ENCODE assay signal across 8 cellular contexts in genomic region chr10:70355234-70356021, GRCh38. TPM values are rescaled to one million over a fixed set of nuclear protein-coding genes. Genes with fewer than 3 reads are reported as not detected.
A peak's percentile ranks its signal among the peaks of the same experiment; 100 is the strongest.
DNase-seq lines count a peak whose midpoint lies in the region; ATAC-seq, FAIRE-seq and TF ChIP-seq lines count a peak whose summit lies in the region.
"Had no signal": no experiment of that assay in that cellular context is flagged by ENCODE, and none has a peak within 500 bp of the region (broad histone marks: within the 10 kb centered on the region; RNA-seq: fewer than 3 reads in every experiment).

No MANE protein-coding gene starts in this region.

- no peak for TF ChIP-seq CTCF in kidney (IDR thresholded peaks at IDR 0.05; ENCODE audit: borderline replicate concordance, extremely low read depth, insufficient read depth)

- no peak overlapping the region for H4K8ac ChIP-seq in mesendoderm (ENCODE audit: low read depth, low read length)

- H3K56ac ChIP-seq in mesendoderm (ENCODE audit: low read length), result no peak overlapping the region

- H3K4me3 ChIP-seq in kidney (ENCODE audit: low read length in 2 of 2) (no peak overlapping the region), mesendoderm (ENCODE audit: low read length) (no peak overlapping the region)

- H3K79me1 ChIP-seq in mesendoderm (ENCODE audit: low read length), result no peaks in the 10 kb centered on the region

- no peak overlapping the region for H2BK15ac ChIP-seq in mesendoderm (replicated peaks; ENCODE audit: low read depth)

- H2BK5ac ChIP-seq in mesendoderm (ENCODE audit: low read length), result no peak overlapping the region

- WGBS in mesendoderm (ENCODE audit: extremely low coverage, insufficient coverage, low lambda C conversion rate), result no CpG with 5 or more reads among the region's 18 CpGs

- no peak overlapping the region for H4K5ac ChIP-seq in mesendoderm (ENCODE audit: low read length)

- no peak overlapping the region for H3K23ac ChIP-seq in mesendoderm (ENCODE audit: low read length)

- H3K27ac ChIP-seq in kidney (ENCODE audit: low read depth in 2 of 2, low read length in 2 of 2) (no peak overlapping the region), mesendoderm (ENCODE audit: low read depth, low read length) (no peak overlapping the region)

- H2BK120ac ChIP-seq in mesendoderm (ENCODE audit: low read depth, low read length), result no peak overlapping the region

- ATAC-seq in GM18867 (IDR thresholded peaks at IDR 0.05; ENCODE audit: unreplicated experiment) (peak; percentile 57), HG02571 (IDR thresholded peaks at IDR 0.05; ENCODE audit: unreplicated experiment) (peak; percentile 54)

- no peaks in the 10 kb centered on the region for H3K79me2 ChIP-seq in mesendoderm (ENCODE audit: control insufficient read depth, insufficient read depth, low read length)

- no peaks in the 10 kb centered on the region for H3K27me3 ChIP-seq in mesendoderm (ENCODE audit: insufficient read depth, low read length, poor library complexity)

- H3K36me3 ChIP-seq in kidney (ENCODE audit: control insufficient read depth in 1 of 2, insufficient read depth in 2 of 2, low read length in 2 of 2) (no peaks in the 10 kb centered on the region), mesendoderm (ENCODE audit: control insufficient read depth, insufficient read depth, low read length) (no peaks in the 10 kb centered on the region)

- no peak for FAIRE-seq in kidney (lab: Jason Lieb, UNC)
- FAIRE-seq: endometrium had no signal

- no peak overlapping the region for H3K4ac ChIP-seq in mesendoderm (ENCODE audit: low read depth, low read length)

- intact Hi-C loops in kidney (cut with DNase I), result no loop called here

- H2AK5ac ChIP-seq in mesendoderm (ENCODE audit: low read length), result no peak overlapping the region

- H3K4me2 ChIP-seq in mesendoderm (ENCODE audit: low read length), result no peak overlapping the region

- no peak overlapping the region for H3K18ac ChIP-seq in mesendoderm (ENCODE audit: low read length)

- H3K9ac ChIP-seq in kidney (ENCODE audit: low read length in 2 of 2) (no peak overlapping the region), mesendoderm (ENCODE audit: low read length) (no peak overlapping the region)

- no peaks in the 10 kb centered on the region for H3K9me3 ChIP-seq in kidney (ENCODE audit: control insufficient read depth in 1 of 2, low read length in 2 of 2)

- DNase-seq in NCI-H82 (lab: John Stamatoyannopoulos, UW), result peak; percentile 80
- peak; percentile 35 for DNase-seq in kidney
- DNase-seq in hepatic stellate cell (ENCODE audit: low spot score), result no peak
- no peak for DNase-seq in mesendoderm
- DNase-seq in NCI-H187 treated with DMSO at 0.1 percent for 48 hours (lab: John Stamatoyannopoulos, UW), result no peak

- H3K4me1 ChIP-seq in kidney (ENCODE audit: control insufficient read depth in 1 of 2, insufficient read depth in 1 of 2, low read depth in 1 of 2, low read length in 2 of 2) (no peaks in the 10 kb centered on the region), mesendoderm (ENCODE audit: control insufficient read depth, low read depth, low read length) (no peaks in the 10 kb centered on the region)

RNA-seq across cellular contexts. Expression of gene LRRC20, which starts 27.0 kb away (rescaled TPM):
- total RNA-seq in kidney, result 6.0 TPM
- 6.3 TPM for polyA plus RNA-seq in kidney (ENCODE audit: insufficient read depth, low read depth, low replicate concordance)
- 7.1 TPM for polyA plus RNA-seq in mesendoderm (2013, experiment 1 of 2)
- polyA plus RNA-seq in mesendoderm (2013, experiment 2 of 2), result 7.8 TPM

RNA-seq across cellular contexts. Expression of gene EIF4EBP2, which starts 48.5 kb away (rescaled TPM):
- 66.6 TPM for total RNA-seq in kidney
- 35.8 TPM for polyA plus RNA-seq in kidney (ENCODE audit: insufficient read depth, low read depth, low replicate concordance)
- polyA plus RNA-seq in mesendoderm (2013, experiment 1 of 2), result 106 TPM
- polyA plus RNA-seq in mesendoderm (2013, experiment 2 of 2), result 104 TPM

Comparison
In these comparisons a context has a peak if more than half of its experiments do, and no peak if none do; other contexts are left out.
1. DNase-seq: peak in NCI-H82 (single experiment) and kidney (single experiment); none in hepatic stellate cell (single experiment), mesendoderm (single experiment) and NCI-H187 treated with DMSO at 0.1 percent for 48 hours (single experiment).